18 cellular contexts compared by ENCODE assay signal in genomic region chr4:128544277-128544676, GRCh38.
DNase-seq lines count a peak whose midpoint lies in the region; ATAC-seq, FAIRE-seq and TF ChIP-seq lines count a peak whose summit lies in the region.
"Had no signal": no experiment of that assay in that cellular context is flagged by ENCODE, and none has a peak within 500 bp of the region (broad histone marks: within the 10 kb centered on the region; RNA-seq: fewer than 3 reads in every experiment).

No MANE protein-coding gene starts in this region.

- H2AFZ ChIP-seq in HepG2 (ENCODE audit: low read length) (no peak overlapping the region), trophoblast cell (ENCODE audit: insufficient read depth, low read length, poor library complexity) (no peak overlapping the region)
- H2AFZ ChIP-seq: GM23248 had no signal

- no peak overlapping the region for H2AK5ac ChIP-seq in trophoblast cell (ENCODE audit: low read length)

- POLR2A ChIA-PET in HepG2 (lab: Yijun Ruan, JAX), result no interaction called here

- no peak overlapping the region for H2BK12ac ChIP-seq in trophoblast cell (ENCODE audit: low read length)

- no peak for TF ChIP-seq EP300 in HepG2 (IDR thresholded peaks at IDR 0.05; ENCODE audit: low read depth in 2 of 2, low read length in 2 of 2)
- TF ChIP-seq EP300 in HepG2 (CRISPR knock-in tag; IDR thresholded peaks at IDR 0.05; ENCODE audit: borderline replicate concordance), result no peak

- no peak overlapping the region for H4K12ac ChIP-seq in trophoblast cell (ENCODE audit: low read depth, low read length)

- H4K91ac ChIP-seq in trophoblast cell (ENCODE audit: low read depth, low read length), result no peak overlapping the region

- H3K79me2 ChIP-seq in HepG2 (ENCODE audit: insufficient read depth, low read length) (no peaks in the 10 kb centered on the region), trophoblast cell (ENCODE audit: control insufficient read depth, insufficient read depth, low read length, poor library complexity) (no peaks in the 10 kb centered on the region)

- no peaks in the 10 kb centered on the region for H4K20me1 ChIP-seq in HepG2 (ENCODE audit: insufficient read depth, low read length)

- FAIRE-seq in HepG2 (lab: Jason Lieb, UNC), result no peak
- FAIRE-seq: GM12878, GM18507, H54 had no signal

- ATAC-seq in HepG2, result no peak
- ATAC-seq: GM12878, HCT116 had no signal

- intact Hi-C loops in HepG2 (cut with micrococcal nuclease; ENCODE audit: unreplicated experiment), result no loop called here
- intact Hi-C loops in left ventricle myocardium inferior (cut with micrococcal nuclease), result no loop called here

- H2BK5ac ChIP-seq in trophoblast cell (ENCODE audit: low read depth, low read length, poor library complexity), result no peak overlapping the region

- peak overlapping the region; percentile 63 for H2BK120ac ChIP-seq in trophoblast cell (ENCODE audit: insufficient read depth, low read length, poor library complexity)

- no peak overlapping the region for H3K9ac ChIP-seq in liver (ENCODE audit: low read depth in 1 of 2, low read length in 2 of 2)
- H3K9ac ChIP-seq in HepG2 (ENCODE audit: insufficient read depth, low read depth, low read length), result no peak overlapping the region
- no peak overlapping the region for H3K9ac ChIP-seq in trophoblast cell (ENCODE audit: low read length)
- H3K9ac ChIP-seq: GM23248 had no signal

- no peak for TF ChIP-seq POLR2A in HepG2 (IDR thresholded peaks at IDR 0.05; ENCODE audit: insufficient read depth in 1 of 2, low read depth in 2 of 2, low read length in 2 of 2)

- no peak for DNase-seq in HepG2 (ENCODE audit: low spot score)
- no peak for DNase-seq in left ventricle myocardium inferior
- DNase-seq in trophoblast cell, result no peak
- no peak for DNase-seq in nucleus accumbens (lab: John Stamatoyannopoulos, UW)
- no peak for DNase-seq in G401 (ENCODE audit: low spot score)
- no peak for DNase-seq in stimulated activated CD8-positive, alpha-beta memory T cell treated with anti-CD3 and anti-CD28 coated beads, Interleukin-4, amount 100 ng/mL, for 48 hours
- DNase-seq: C1 segment of cervical spinal cord; Calu3; CD4-positive, alpha-beta T cell; DMS 273 treated with DMSO at 0.1 percent for 48 hours; GM23248; IMR-90 had no signal

- H3K79me1 ChIP-seq in trophoblast cell (ENCODE audit: low read length), result peaks cover 3% of the 10 kb centered on the region

- H3K9me3 ChIP-seq in liver (ENCODE audit: control insufficient read depth in 4 of 4, low read length in 3 of 4), result no peaks in the 10 kb centered on the region
- H3K9me3 ChIP-seq in HepG2 (ENCODE audit: low read length), result no peaks in the 10 kb centered on the region
- no peaks in the 10 kb centered on the region for H3K9me3 ChIP-seq in left ventricle myocardium inferior (replicated peaks)
- H3K9me3 ChIP-seq in trophoblast cell (ENCODE audit: insufficient read depth, low read depth, low read length), result no peaks in the 10 kb centered on the region

- H3K14ac ChIP-seq in trophoblast cell (ENCODE audit: low read length), result no peak overlapping the region

- no peak for TF ChIP-seq RAD21 in liver (IDR thresholded peaks at IDR 0.05)
- TF ChIP-seq RAD21 in HepG2 (CRISPR knock-in tag; IDR thresholded peaks at IDR 0.05), result no peak

- H3K4me1 ChIP-seq in liver (ENCODE audit: control insufficient read depth in 4 of 4, insufficient read depth in 4 of 4, low read length in 3 of 4), result no peaks in the 10 kb centered on the region
- H3K4me1 ChIP-seq in HepG2 (ENCODE audit: insufficient read depth, low read length), result no peaks in the 10 kb centered on the region
- H3K4me1 ChIP-seq in left ventricle myocardium inferior, result peaks cover 5% of the 10 kb centered on the region
- peaks cover 0 to 3% of the 10 kb centered on the region in 2 experiments for H3K4me1 ChIP-seq in trophoblast cell (ENCODE audit: control insufficient read depth in 1 of 2, insufficient read depth in 2 of 2, low read length in 2 of 2)

- no peak for TF ChIP-seq CTCF in liver (IDR thresholded peaks at IDR 0.05; ENCODE audit: low read depth, low read length, missing input control)
- TF ChIP-seq CTCF in HepG2 (CRISPR knock-in tag; IDR thresholded peaks at IDR 0.05), result no peak
- no peak for TF ChIP-seq CTCF in left ventricle myocardium inferior (IDR thresholded peaks at IDR 0.05; ENCODE audit: borderline replicate concordance)

- H3K4ac ChIP-seq in trophoblast cell (ENCODE audit: low read depth, low read length), result no peak overlapping the region

- no peak overlapping the region for H3K18ac ChIP-seq in trophoblast cell (ENCODE audit: low read length)

- H3K4me2 ChIP-seq in HepG2 (ENCODE audit: low read depth, low read length) (no peak overlapping the region), trophoblast cell (ENCODE audit: low read length) (no peak overlapping the region)

- 81% methylated on average over 5 of the region's 5 CpGs for WGBS in liver
- WGBS in HepG2 (ENCODE audit: low lambda C conversion rate), result 82% methylated on average over 5 of the region's 5 CpGs
- WGBS in trophoblast cell (ENCODE audit: extremely low coverage, insufficient coverage, insufficient read length), result no CpG with 5 or more reads among the region's 5 CpGs

- CTCF ChIA-PET in HepG2 (lab: Yijun Ruan, JAX; ENCODE audit: low intra/inter-chr PET ratio, low total read pairs), result no interaction called here

- H3K27ac ChIP-seq in liver (ENCODE audit: low read depth in 1 of 2, low read length in 2 of 2) (no peak overlapping the region), HepG2 (ENCODE audit: extremely low read length, insufficient read depth, low read length) (no peak overlapping the region), left ventricle myocardium inferior (replicated peaks) (peak overlapping the region; percentile 16), trophoblast cell (ENCODE audit: low read depth, low read length) (no peak overlapping the region)
- H3K27ac ChIP-seq: GM23248, HL-60 had no signal

- H4K8ac ChIP-seq in trophoblast cell (ENCODE audit: low read depth, low read length), result no peak overlapping the region

- H3K4me3 ChIP-seq in liver (ENCODE audit: low read depth in 1 of 3, low read length in 3 of 3) (no peak overlapping the region), HepG2 (replicated peaks in 1 of 3; ENCODE audit: insufficient read depth in 1 of 3, low read depth in 2 of 3, low read length in 3 of 3) (no peak overlapping the region), left ventricle myocardium inferior (no peak overlapping the region), trophoblast cell (ENCODE audit: low read depth, low read length) (no peak overlapping the region)
- H3K4me3 ChIP-seq: GM12878, GM23248 had no signal

- H3K36me3 ChIP-seq in liver (ENCODE audit: control insufficient read depth in 4 of 4, insufficient read depth in 3 of 4, low read depth in 1 of 4, low read length in 3 of 4), result no peaks in the 10 kb centered on the region
- H3K36me3 ChIP-seq in HepG2 (replicated peaks in 1 of 2; ENCODE audit: control insufficient read depth in 1 of 2, insufficient read depth in 2 of 2, low read length in 2 of 2), result no peaks in the 10 kb centered on the region
- no peaks in the 10 kb centered on the region for H3K36me3 ChIP-seq in left ventricle myocardium inferior
- H3K36me3 ChIP-seq in trophoblast cell (ENCODE audit: control insufficient read depth in 1 of 2, insufficient read depth in 2 of 2, low read length in 2 of 2), result no peaks in the 10 kb centered on the region

- no TSS peak for BruUV-seq in HepG2 (replicated peaks; lab: Mats Ljungman, UMichigan)

- no peak overlapping the region for H3K23ac ChIP-seq in trophoblast cell (ENCODE audit: low read length)

- in situ Hi-C loops in HepG2 (cut with HindIII; ENCODE audit: extremely low pct_ligation_motif_present, low pct_unique_long_range_greater_than_20kb) (no loop called here), G401 (cut with HindIII; ENCODE audit: low sequenced_read_pairs) (no loop called here)

- no peaks in the 10 kb centered on the region for H3K27me3 ChIP-seq in liver (ENCODE audit: control insufficient read depth in 4 of 4, insufficient read depth in 4 of 4, low read length in 3 of 4)
- H3K27me3 ChIP-seq in HepG2 (ENCODE audit: control insufficient read depth in 1 of 2, insufficient read depth in 2 of 2, low read length in 2 of 2), result no peaks in the 10 kb centered on the region
- H3K27me3 ChIP-seq in left ventricle myocardium inferior (ENCODE audit: low read depth), result no peaks in the 10 kb centered on the region
- H3K27me3 ChIP-seq in trophoblast cell (ENCODE audit: insufficient read depth, low read length), result no peaks in the 10 kb centered on the region

TF ChIP-seq in HepG2, 621 proteins besides CTCF, POLR2A, EP300 and RAD21:
- TF ChIP-seq THYN1 (CRISPR knock-in tag; IDR thresholded peaks at IDR 0.05; ENCODE audit: borderline replicate concordance, low read depth) (no peak), SCMH1 (CRISPR knock-in tag; IDR thresholded peaks at IDR 0.05; ENCODE audit: borderline replicate concordance) (no peak), UBTF (CRISPR knock-in tag; IDR thresholded peaks at IDR 0.05) (no peak), ZNF530 (CRISPR knock-in tag; IDR thresholded peaks at IDR 0.05; ENCODE audit: low read depth) (no peak), ZSCAN29 (CRISPR knock-in tag; conservative IDR thresholded peaks at IDR 0.05) (no peak), ZNF124 (CRISPR knock-in tag; IDR thresholded peaks at IDR 0.05) (no peak)
